In genomic region chr5:82873452-82873851, GRCh38 we compare ENCODE assay signal across 1 cellular context.
TF ChIP-seq lines count a peak whose summit lies in the region.

No MANE protein-coding gene starts in this region.

TF ChIP-seq in HepG2, 621 proteins besides CTCF, POLR2A, EP300 and RAD21 (continued from another document):
- TF ChIP-seq ZNF790 (CRISPR knock-in tag; IDR thresholded peaks at IDR 0.05; ENCODE audit: borderline replicate concordance): no peak
- no peak for TF ChIP-seq ZNF552 (CRISPR knock-in tag; IDR thresholded peaks at IDR 0.05; ENCODE audit: borderline replicate concordance)
- TF ChIP-seq, protein P1, sequence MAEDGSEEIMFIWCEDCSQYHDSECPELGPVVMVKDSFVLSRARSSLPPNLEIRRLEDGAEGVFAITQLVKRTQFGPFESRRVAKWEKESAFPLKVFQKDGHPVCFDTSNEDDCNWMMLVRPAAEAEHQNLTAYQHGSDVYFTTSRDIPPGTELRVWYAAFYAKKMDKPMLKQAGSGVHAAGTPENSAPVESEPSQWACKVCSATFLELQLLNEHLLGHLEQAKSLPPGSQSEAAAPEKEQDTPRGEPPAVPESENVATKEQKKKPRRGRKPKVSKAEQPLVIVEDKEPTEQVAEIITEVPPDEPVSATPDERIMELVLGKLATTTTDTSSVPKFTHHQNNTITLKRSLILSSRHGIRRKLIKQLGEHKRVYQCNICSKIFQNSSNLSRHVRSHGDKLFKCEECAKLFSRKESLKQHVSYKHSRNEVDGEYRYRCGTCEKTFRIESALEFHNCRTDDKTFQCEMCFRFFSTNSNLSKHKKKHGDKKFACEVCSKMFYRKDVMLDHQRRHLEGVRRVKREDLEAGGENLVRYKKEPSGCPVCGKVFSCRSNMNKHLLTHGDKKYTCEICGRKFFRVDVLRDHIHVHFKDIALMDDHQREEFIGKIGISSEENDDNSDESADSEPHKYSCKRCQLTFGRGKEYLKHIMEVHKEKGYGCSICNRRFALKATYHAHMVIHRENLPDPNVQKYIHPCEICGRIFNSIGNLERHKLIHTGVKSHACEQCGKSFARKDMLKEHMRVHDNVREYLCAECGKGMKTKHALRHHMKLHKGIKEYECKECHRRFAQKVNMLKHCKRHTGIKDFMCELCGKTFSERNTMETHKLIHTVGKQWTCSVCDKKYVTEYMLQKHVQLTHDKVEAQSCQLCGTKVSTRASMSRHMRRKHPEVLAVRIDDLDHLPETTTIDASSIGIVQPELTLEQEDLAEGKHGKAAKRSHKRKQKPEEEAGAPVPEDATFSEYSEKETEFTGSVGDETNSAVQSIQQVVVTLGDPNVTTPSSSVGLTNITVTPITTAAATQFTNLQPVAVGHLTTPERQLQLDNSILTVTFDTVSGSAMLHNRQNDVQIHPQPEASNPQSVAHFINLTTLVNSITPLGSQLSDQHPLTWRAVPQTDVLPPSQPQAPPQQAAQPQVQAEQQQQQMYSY (CRISPR knock-in tag; IDR thresholded peaks at IDR 0.05): no peak
- TF ChIP-seq, protein P2, sequence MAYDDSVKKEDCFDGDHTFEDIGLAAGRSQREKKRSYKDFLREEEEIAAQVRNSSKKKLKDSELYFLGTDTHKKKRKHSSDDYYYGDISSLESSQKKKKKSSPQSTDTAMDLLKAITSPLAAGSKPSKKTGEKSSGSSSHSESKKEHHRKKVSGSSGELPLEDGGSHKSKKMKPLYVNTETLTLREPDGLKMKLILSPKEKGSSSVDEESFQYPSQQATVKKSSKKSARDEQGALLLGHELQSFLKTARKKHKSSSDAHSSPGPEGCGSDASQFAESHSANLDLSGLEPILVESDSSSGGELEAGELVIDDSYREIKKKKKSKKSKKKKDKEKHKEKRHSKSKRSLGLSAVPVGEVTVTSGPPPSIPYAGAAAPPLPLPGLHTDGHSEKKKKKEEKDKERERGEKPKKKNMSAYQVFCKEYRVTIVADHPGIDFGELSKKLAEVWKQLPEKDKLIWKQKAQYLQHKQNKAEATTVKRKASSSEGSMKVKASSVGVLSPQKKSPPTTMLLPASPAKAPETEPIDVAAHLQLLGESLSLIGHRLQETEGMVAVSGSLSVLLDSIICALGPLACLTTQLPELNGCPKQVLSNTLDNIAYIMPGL (CRISPR knock-in tag; IDR thresholded peaks at IDR 0.05; ENCODE audit: borderline replicate concordance in 1 of 2, low read depth in 1 of 2): no peak
- TF ChIP-seq DPF2 (CRISPR knock-in tag; IDR thresholded peaks at IDR 0.05; ENCODE audit: borderline replicate concordance, low read depth): no peak
